1 cellular context compared by ENCODE assay signal in genomic region chr16:55151901-55152300, GRCh38.
TF ChIP-seq lines count a peak whose summit lies in the region.

No MANE protein-coding gene starts in this region.

TF ChIP-seq in H1, 55 proteins besides CTCF, POLR2A, EP300 and RAD21 (continued from another document):
- TF ChIP-seq SRF (IDR thresholded peaks at IDR 0.05; ENCODE audit: low read depth, low read length) (no peak), BCL11A (IDR thresholded peaks at IDR 0.05; ENCODE audit: low read depth in 2 of 2, low read length in 2 of 2) (no peak)
